1 cellular context compared by ENCODE assay signal in the genomic region with DNA sequence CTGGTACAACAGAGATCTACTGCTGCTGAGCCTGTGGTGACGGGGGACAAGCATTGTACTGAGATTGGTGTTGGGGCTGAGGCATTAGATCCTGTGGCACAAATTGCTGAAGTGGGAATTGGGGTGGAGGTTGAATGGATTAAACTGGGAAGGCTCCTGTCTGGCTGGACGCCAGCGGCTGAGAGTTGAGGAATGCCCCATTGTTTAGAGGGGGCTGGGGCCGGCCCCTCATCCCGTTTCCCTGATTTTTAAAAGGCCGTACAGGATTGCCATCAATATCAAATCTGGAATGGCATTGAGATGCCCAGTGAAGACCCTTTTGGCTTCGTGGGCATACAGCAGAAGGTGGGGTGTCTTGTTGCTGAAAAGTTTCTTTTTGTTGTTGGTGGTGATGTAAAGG. TPM values are rescaled to one million over a fixed set of nuclear protein-coding genes. Genes with fewer than 3 reads are reported as not detected.
"Had no signal": no experiment of that assay in that cellular context is flagged by ENCODE, and none has a peak within 500 bp of the region (broad histone marks: within the 10 kb centered on the region; RNA-seq: fewer than 3 reads in every experiment).

No MANE protein-coding gene starts in this region.

RNA-seq across cellular contexts. Expression of a gene that starts 53.4 kb away (rescaled TPM):
- total RNA-seq: skeletal muscle tissue had no signal
